ENCODE assay signal across 30 cellular contexts in the genomic region with DNA sequence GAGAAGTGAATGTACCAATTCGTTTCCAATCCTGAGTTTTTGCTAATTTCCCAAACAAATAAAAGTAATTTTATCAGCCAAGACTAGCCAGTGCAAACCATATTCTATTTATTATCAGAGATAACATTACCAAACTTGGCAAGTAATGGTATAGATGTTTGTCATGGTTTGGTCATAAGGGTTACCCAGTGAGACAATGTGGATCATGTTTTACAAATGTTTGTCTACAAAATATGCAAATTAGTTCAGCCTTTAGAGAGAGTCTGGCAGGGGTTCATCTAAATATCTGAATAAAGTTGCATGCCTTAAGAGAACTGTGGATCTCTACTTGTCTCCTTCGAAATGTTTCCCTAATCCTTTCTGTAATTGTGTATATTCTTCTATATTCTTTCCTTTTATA.
"Had no signal": no experiment of that assay in that cellular context is flagged by ENCODE, and none has a peak within 500 bp of the region (broad histone marks: within the 10 kb centered on the region; RNA-seq: fewer than 3 reads in every experiment).

No MANE protein-coding gene starts in this region.

- DNase-seq: activated CD4-positive, alpha-beta T cell treated with anti-CD3 and anti-CD28 coated beads, Interleukin-2, amount 10 ng/mL, durations not matched to agents 24 days and 14 days; activated CD4-positive, alpha-beta T cell treated with anti-CD3 and anti-CD28 coated beads, Interleukin-2, amount 50 U/mL, for 4 hours; activated CD8-positive, alpha-beta T cell treated with anti-CD3 and anti-CD28 coated beads for 36 hours; activated effector memory CD4-positive, alpha-beta T cell treated with anti-CD3 and anti-CD28 coated beads, Interleukin-2, amount 50 U/mL, for 16 hours; activated naive CD4-positive, alpha-beta T cell; activated naive CD4-positive, alpha-beta T cell treated with anti-CD3 and anti-CD28 coated beads, Interleukin-2, amount 50 U/mL, for 16 hours; activated naive CD8-positive, alpha-beta T cell treated with anti-CD3 and anti-CD28 coated beads for 36 hours; activated T-cell treated with anti-CD3 and anti-CD28 coated beads, Interleukin-2, amount 50 U/mL, for 1 hour; activated T-cell treated with anti-CD3 and anti-CD28 coated beads, Interleukin-2, amount 50 U/mL, for 72 hours; amygdala; caudate nucleus; cerebellar nuclear complex; IMR-90; NCI-H1105 treated with DMSO at 0.1 percent for 48 hours; NCI-H1436; NCI-H1694; NCI-H1930; NCI-H2107; NCI-H2171; NCI-H2227 treated with DMSO at 0.1 percent for 48 hours; NCI-H446; NCI-H510A treated with DMSO at 0.1 percent for 48 hours; SIG-M5; T-cell; T-helper 17 cell; T-helper 9 cell; WERI-Rb-1 had no signal

- H3K27me3 Mint-ChIP-seq: activated CD4-positive, alpha-beta T cell treated with anti-CD3 and anti-CD28 coated beads, Interleukin-2, amount 10 ng/mL, durations not matched to agents 24 days and 14 days; activated CD8-positive, alpha-beta T cell treated with anti-CD3 and anti-CD28 coated beads for 36 hours; activated naive CD8-positive, alpha-beta T cell treated with anti-CD3 and anti-CD28 coated beads for 36 hours; activated T-helper 17 cell treated with anti-CD3 and anti-CD28 coated beads, Interleukin-2, amount 50 U/mL, for 72 hours; T-cell; T-helper 17 cell had no signal

- H3K9me3 ChIP-seq: ascending aorta had no signal

- H3K4me1 ChIP-seq: ascending aorta had no signal

- H3K36me3 ChIP-seq: ascending aorta, WERI-Rb-1 had no signal

- H3K4me3 ChIP-seq: ascending aorta, K562 had no signal

- H3K27me3 ChIP-seq: ascending aorta had no signal

- H3K27ac Mint-ChIP-seq: activated CD4-positive, alpha-beta T cell treated with anti-CD3 and anti-CD28 coated beads, Interleukin-2, amount 10 ng/mL, durations not matched to agents 24 days and 14 days; activated CD8-positive, alpha-beta T cell treated with anti-CD3 and anti-CD28 coated beads for 36 hours; activated naive CD8-positive, alpha-beta T cell treated with anti-CD3 and anti-CD28 coated beads for 36 hours; activated T-cell treated with anti-CD3 and anti-CD28 coated beads, Interleukin-2, amount 50 U/mL, for 72 hours; activated T-helper 17 cell treated with anti-CD3 and anti-CD28 coated beads, Interleukin-2, amount 50 U/mL, for 72 hours; T-cell; T-helper 17 cell had no signal

- H3K36me3 Mint-ChIP-seq: activated naive CD8-positive, alpha-beta T cell treated with anti-CD3 and anti-CD28 coated beads for 36 hours; T-cell had no signal

- H3K4me3 Mint-ChIP-seq: activated CD4-positive, alpha-beta T cell treated with anti-CD3 and anti-CD28 coated beads, Interleukin-2, amount 10 ng/mL, durations not matched to agents 24 days and 14 days; activated CD8-positive, alpha-beta T cell treated with anti-CD3 and anti-CD28 coated beads for 36 hours; activated naive CD8-positive, alpha-beta T cell treated with anti-CD3 and anti-CD28 coated beads for 36 hours; activated T-cell treated with anti-CD3 and anti-CD28 coated beads, Interleukin-2, amount 50 U/mL, for 72 hours; activated T-helper 17 cell treated with anti-CD3 and anti-CD28 coated beads, Interleukin-2, amount 50 U/mL, for 72 hours; T-cell; T-helper 17 cell had no signal

- FAIRE-seq: K562 had no signal

- H3K27ac ChIP-seq: ascending aorta, WERI-Rb-1 had no signal

- H3K9me3 Mint-ChIP-seq: activated CD4-positive, alpha-beta T cell treated with anti-CD3 and anti-CD28 coated beads, Interleukin-2, amount 10 ng/mL, durations not matched to agents 24 days and 14 days; activated CD8-positive, alpha-beta T cell treated with anti-CD3 and anti-CD28 coated beads for 36 hours; activated naive CD8-positive, alpha-beta T cell treated with anti-CD3 and anti-CD28 coated beads for 36 hours; activated T-helper 17 cell treated with anti-CD3 and anti-CD28 coated beads, Interleukin-2, amount 50 U/mL, for 72 hours had no signal

- H3K4me1 Mint-ChIP-seq: activated CD4-positive, alpha-beta T cell treated with anti-CD3 and anti-CD28 coated beads, Interleukin-2, amount 10 ng/mL, durations not matched to agents 24 days and 14 days; activated naive CD8-positive, alpha-beta T cell treated with anti-CD3 and anti-CD28 coated beads for 36 hours; activated T-helper 17 cell treated with anti-CD3 and anti-CD28 coated beads, Interleukin-2, amount 50 U/mL, for 72 hours; T-cell; T-helper 17 cell had no signal
